In genomic region chr6:30283761-30284160, GRCh38 we compare ENCODE assay signal across 1 cellular context.
TF ChIP-seq lines count a peak whose summit lies in the region.

No MANE protein-coding gene starts in this region.

TF ChIP-seq in HepG2, 621 proteins besides CTCF, POLR2A, EP300 and RAD21 (continued from another document):
- TF ChIP-seq, protein P1, sequence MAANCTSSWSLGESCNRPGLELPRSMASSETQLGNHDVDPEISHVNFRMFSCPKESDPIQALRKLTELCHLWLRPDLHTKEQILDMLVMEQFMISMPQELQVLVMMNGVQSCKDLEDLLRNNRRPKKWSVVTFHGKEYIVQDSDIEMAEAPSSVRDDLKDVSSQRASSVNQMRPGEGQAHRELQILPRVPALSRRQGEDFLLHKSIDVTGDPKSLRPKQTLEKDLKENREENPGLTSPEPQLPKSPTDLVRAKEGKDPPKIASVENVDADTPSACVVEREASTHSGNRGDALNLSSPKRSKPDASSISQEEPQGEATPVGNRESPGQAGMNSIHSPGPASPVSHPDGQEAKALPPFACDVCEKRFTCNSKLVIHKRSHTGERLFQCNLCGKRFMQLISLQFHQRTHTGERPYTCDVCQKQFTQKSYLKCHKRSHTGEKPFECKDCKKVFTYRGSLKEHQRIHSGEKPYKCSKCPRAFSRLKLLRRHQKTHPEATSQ (CRISPR knock-in tag; IDR thresholded peaks at IDR 0.05; ENCODE audit: borderline replicate concordance): no peak
- TF ChIP-seq POLR2G (IDR thresholded peaks at IDR 0.05; ENCODE audit: low read depth, low read length): 0 out of 2 replicates have a peak, but pooled peaks have one; percentile 36
- no peak for TF ChIP-seq FLYWCH1 (CRISPR knock-in tag; IDR thresholded peaks at IDR 0.05)
- TF ChIP-seq CBX5 (CRISPR knock-in tag; IDR thresholded peaks at IDR 0.05; ENCODE audit: borderline replicate concordance): peak; percentile 58; the same call in 1 of the 2 replicates
